In the genomic region with DNA sequence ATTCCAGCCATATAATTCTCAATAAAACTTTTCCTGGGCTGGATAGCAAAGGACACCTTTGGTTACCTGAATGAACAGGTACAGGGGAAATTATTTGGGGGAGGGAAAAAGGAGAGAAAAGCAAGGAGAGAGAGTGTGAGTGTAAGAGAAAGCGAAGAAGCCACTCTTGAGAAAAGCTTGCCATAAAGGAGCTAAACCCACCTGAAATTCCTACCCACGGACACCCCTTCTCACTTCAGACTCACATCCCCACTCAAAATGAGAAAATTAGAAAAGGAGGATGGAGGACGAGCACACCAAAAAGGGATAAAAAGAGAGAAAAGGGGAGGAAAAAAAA, we compare ENCODE assay signal across 9 cellular contexts. TPM values are rescaled to one million over a fixed set of nuclear protein-coding genes. Genes with fewer than 3 reads are reported as not detected.
DNase-seq lines count a peak whose midpoint lies in the region; ATAC-seq, FAIRE-seq and TF ChIP-seq lines count a peak whose summit lies in the region.
"Had no signal": no experiment of that assay in that cellular context is flagged by ENCODE, and none has a peak within 500 bp of the region (broad histone marks: within the 10 kb centered on the region; RNA-seq: fewer than 3 reads in every experiment).

No MANE protein-coding gene starts in this region.

- SMC1A ChIA-PET in GM12878 (lab: Charles Lee; ENCODE audit: uncharacterized antibody, unreplicated experiment) = interaction anchor here (0.6 to 2.0 kb wide), 6 partner anchors 11 to 452 kb away, joined by 3 to 5 read pairs (median 4); no protein-coding TSS in a partner anchor

- peak overlapping the region; percentile 68 for H3K4me2 ChIP-seq in GM12878 (ENCODE audit: control insufficient read depth, insufficient read depth)

- CTCF ChIA-PET in GM12878 (lab: Yijun Ruan, JAX) = interaction anchor here (0.6 kb wide), 1 partner anchor 14 kb away, joined by 3 read pairs; no protein-coding TSS in a partner anchor

- ATAC-seq in GM12878 (no peak), lung (ENCODE audit: insufficient read depth, low FRiP score) (no peak), thoracic aorta (ENCODE audit: insufficient number of reproducible peaks, low FRiP score, low read depth) (no peak)

- POLR2A ChIA-PET in GM12878 (lab: Charles Lee) = no interaction called here

- TF ChIP-seq RAD21 in GM12878 (IDR thresholded peaks at IDR 0.05; ENCODE audit: insufficient read depth, low read depth, low read length) = no peak

- H3K9ac ChIP-seq in GM12878 (ENCODE audit: control insufficient read depth, insufficient read depth, low read length) = no peak overlapping the region

- H3K4me1 Mint-ChIP-seq in activated naive CD8-positive, alpha-beta T cell treated with anti-CD3 and anti-CD28 coated beads for 36 hours = peaks cover 21% of the 10 kb centered on the region

- no peak for TF ChIP-seq CTCF in HL-60 (IDR thresholded peaks at IDR 0.05; ENCODE audit: insufficient read depth, low read length)
- no peak for TF ChIP-seq CTCF in GM12878 (IDR thresholded peaks at IDR 0.05 in 2 of 3, conservative IDR thresholded peaks at IDR 0.05 in 1 of 3; ENCODE audit: control insufficient read depth in 2 of 3, extremely low read depth in 1 of 3, insufficient read depth in 1 of 3, low read depth in 3 of 3, low read length in 3 of 3)
- no peak for TF ChIP-seq CTCF in lung (IDR thresholded peaks at IDR 0.05; ENCODE audit: control extremely low read depth, extremely low read depth)
- TF ChIP-seq CTCF in thoracic aorta (IDR thresholded peaks at IDR 0.05) = no peak

- H3K4me3 ChIP-seq in HL-60 (replicated peaks; ENCODE audit: insufficient read depth, low read length) (peak overlapping the region; percentile 62), GM12878 (peak overlapping the region; percentile 54; the same call in 1 of the 2 replicates), lung (peak overlapping the region; percentile 20), thoracic aorta (peak overlapping the region; percentile 93)

- no peak overlapping the region for H2AFZ ChIP-seq in GM12878 (ENCODE audit: control insufficient read depth, low read depth, low read length)

- peaks cover 14% of the 10 kb centered on the region for H3K27me3 Mint-ChIP-seq in activated naive CD8-positive, alpha-beta T cell treated with anti-CD3 and anti-CD28 coated beads for 36 hours

- DNase-seq in HL-60 (ENCODE audit: low read depth in 1 of 2, low spot score in 1 of 2) (no peak), GM12878 (ENCODE audit: low read depth, low spot score) (no peak), lung (ENCODE audit: low spot score) (no peak), thoracic aorta (ENCODE audit: low spot score) (no peak), head of caudate nucleus (no peak), SKM-1 treated with dmso at 0.1 percent for 144 hours (lab: John Stamatoyannopoulos, UW; ENCODE audit: unreplicated experiment) (no peak)
- no peak for DNase-seq in activated naive CD8-positive, alpha-beta T cell treated with anti-CD3 and anti-CD28 coated beads for 36 hours

- RAD21 ChIA-PET in GM12878 (lab: Charles Lee; ENCODE audit: unreplicated experiment) = no interaction called here

- intact Hi-C loops in GM12878 (cut with micrococcal nuclease; ENCODE audit: unreplicated experiment) = loop anchor here (10.0 kb wide), 1 partner anchor 355 kb away; no protein-coding TSS in a partner anchor
- intact Hi-C loops in head of caudate nucleus (cut with DNase I) = loop anchor here (5.0 kb wide), 1 partner anchor 92 kb away; no protein-coding TSS in a partner anchor

- H3K27ac ChIP-seq in HL-60 (replicated peaks) (peak overlapping the region; percentile 98), GM12878 (ENCODE audit: control insufficient read depth, insufficient read depth) (no peak overlapping the region), lung (ENCODE audit: low read depth in 1 of 2, low read length in 1 of 2) (peak overlapping the region; percentile 91 to 99), thoracic aorta (peak overlapping the region; percentile 99)

- no TSS peak for BruUV-seq in GM12878 (replicated peaks; lab: Mats Ljungman, UMichigan)

- H3K9me3 ChIP-seq in GM12878 (replicated peaks; ENCODE audit: control insufficient read depth, insufficient read depth, low read length) = no peaks in the 10 kb centered on the region
- no peaks in the 10 kb centered on the region for H3K9me3 ChIP-seq in lung (ENCODE audit: control insufficient read depth in 2 of 2, insufficient read depth in 1 of 2, low read length in 1 of 2)
- no peaks in the 10 kb centered on the region for H3K9me3 ChIP-seq in thoracic aorta

- no peaks in the 10 kb centered on the region for H3K36me3 ChIP-seq in GM12878 (ENCODE audit: control insufficient read depth in 2 of 2, insufficient read depth in 2 of 2, low read length in 1 of 2)
- no peaks in the 10 kb centered on the region for H3K36me3 ChIP-seq in lung (ENCODE audit: control insufficient read depth in 2 of 2, insufficient read depth in 2 of 2, low read length in 2 of 2)
- H3K36me3 ChIP-seq in thoracic aorta = no peaks in the 10 kb centered on the region

- no peaks in the 10 kb centered on the region for H3K9me3 Mint-ChIP-seq in activated naive CD8-positive, alpha-beta T cell treated with anti-CD3 and anti-CD28 coated beads for 36 hours
- H3K9me3 Mint-ChIP-seq: activated CD4-positive, alpha-beta memory T cell treated with anti-CD3 and anti-CD28 coated beads, Interleukin-2, amount 10 ng/mL, durations not matched to agents 7 days and 5 days had no signal

- TF ChIP-seq EP300 in GM12878 (IDR thresholded peaks at IDR 0.05; ENCODE audit: borderline replicate concordance in 1 of 2, control insufficient read depth in 1 of 2, low read depth in 2 of 2, low read length in 2 of 2) = no peak

- FAIRE-seq in GM12878 (lab: Jason Lieb, UNC) = no peak
- FAIRE-seq: colon had no signal

- no peaks in the 10 kb centered on the region for H3K79me2 ChIP-seq in GM12878 (ENCODE audit: control insufficient read depth, insufficient read depth, low read length)

- 0% methylated on average over 3 of the region's 3 CpGs for WGBS in GM12878 (ENCODE audit: insufficient coverage, insufficient replicate concordance, low lambda C conversion rate, missing lambda C conversion rate)
- WGBS in lung, 2 donors = 7 to 14% methylated on average over 3 of the region's 3 CpGs

- no peaks in the 10 kb centered on the region for H4K20me1 ChIP-seq in GM12878 (ENCODE audit: control insufficient read depth, insufficient read depth)

- H3K27me3 ChIP-seq in HL-60 (ENCODE audit: insufficient read depth, poor library complexity, severe bottlenecking) (no peaks in the 10 kb centered on the region), GM12878 (replicated peaks in 1 of 2; ENCODE audit: control insufficient read depth in 2 of 2, insufficient read depth in 2 of 2, low read length in 1 of 2) (peaks cover 18 to 29% of the 10 kb centered on the region in 2 experiments), lung (ENCODE audit: control insufficient read depth, insufficient read depth) (no peaks in the 10 kb centered on the region), thoracic aorta (replicated peaks; ENCODE audit: insufficient read depth) (no peaks in the 10 kb centered on the region)

- H3K27ac Mint-ChIP-seq in activated naive CD8-positive, alpha-beta T cell treated with anti-CD3 and anti-CD28 coated beads for 36 hours = no peak overlapping the region
- H3K27ac Mint-ChIP-seq: activated CD4-positive, alpha-beta memory T cell treated with anti-CD3 and anti-CD28 coated beads, Interleukin-2, amount 10 ng/mL, durations not matched to agents 7 days and 5 days had no signal

- no peak overlapping the region for H3K4me3 Mint-ChIP-seq in activated naive CD8-positive, alpha-beta T cell treated with anti-CD3 and anti-CD28 coated beads for 36 hours
- H3K4me3 Mint-ChIP-seq: activated CD4-positive, alpha-beta memory T cell treated with anti-CD3 and anti-CD28 coated beads, Interleukin-2, amount 10 ng/mL, durations not matched to agents 7 days and 5 days had no signal

- in situ Hi-C loops in GM12878 (cut with MboI) = no loop called here

- H3K4me1 ChIP-seq in GM12878 (ENCODE audit: control insufficient read depth, insufficient read depth, low read length) = peaks cover 18% of the 10 kb centered on the region; the same call in 1 of the 2 replicates
- H3K4me1 ChIP-seq in lung (ENCODE audit: control insufficient read depth in 2 of 2, insufficient read depth in 2 of 2, low read length in 2 of 2) = peaks cover 0 to 3% of the 10 kb centered on the region in 2 donors
- H3K4me1 ChIP-seq in thoracic aorta (ENCODE audit: control insufficient read depth in 1 of 2, low read depth in 2 of 2) = peaks cover 10 to 23% of the 10 kb centered on the region in 2 donors

- peaks cover 2% of the 10 kb centered on the region for H3K36me3 Mint-ChIP-seq in activated naive CD8-positive, alpha-beta T cell treated with anti-CD3 and anti-CD28 coated beads for 36 hours

- TF ChIP-seq POLR2A in GM12878 (IDR thresholded peaks at IDR 0.05; ENCODE audit: low read depth, low read length) = no peak

TF ChIP-seq in GM12878, 131 proteins besides CTCF, POLR2A, EP300 and RAD21:
- TF ChIP-seq SIN3A (IDR thresholded peaks at IDR 0.05; ENCODE audit: low read depth, low read length) (0 out of 2 replicates have a peak, but pooled peaks have one; percentile 19), CREB1 (IDR thresholded peaks at IDR 0.05; ENCODE audit: low read depth) (no peak)

RNA-seq across cellular contexts. Expression of a gene that starts 0.4 kb away (rescaled TPM):
- total RNA-seq in GM12878 (2013; cell fraction: nucleolus; rRNA removed) = 9.5 and 10.2 TPM in 2 replicates
- total RNA-seq in GM12878 (2014; rRNA removed) (1.7 and 2.7 TPM in 2 replicates), GM12878 (2014; rRNA removed; fragmentation: Illumina TruSeq; extraction: Trizol) (1.4 and 1.8 TPM in 2 replicates), GM12878 (2021) (2.6 and 3.6 TPM in 2 replicates), lung (100 to 1,000 TPM; 176 to 332 TPM), thoracic aorta (100 to 1,000 TPM; 122 to 190 TPM)
- polyA plus RNA-seq in GM12878 (2011; ENCODE audit: low read depth) = 2.5 TPM
- polyA plus RNA-seq in GM12878 (2011; rRNA removed) (3.2 and 3.8 TPM in 2 replicates), GM12878 (2014; fragmentation: Illumina TruSeq; extraction: Trizol) (0.76 and 1.5 TPM in 2 replicates), GM12878 (2014; fragmentation: Nextera tagmentation; extraction: Ambion mirVana) (under 1 TPM; 0.40 to 0.51 TPM), GM12878 (2014; rRNA removed) (0.91 and 1.7 TPM in 2 replicates), GM12878 (2016; fragmentation: Nextera tagmentation; extraction: Ambion mirVana) (under 1 TPM; 0.14 to 0.37 TPM), lung (10 to 100 TPM; 27.0 to 77.6 TPM)
- 1.5 and 2.5 TPM in 2 replicates for polyA plus RNA-seq in GM12878 (2011; cell fraction: cytosol; rRNA removed)
- 5.7 and 7.5 TPM in 2 replicates for polyA plus RNA-seq in GM12878 (2011; cell fraction: nucleus; rRNA removed)
- 1.5 and 3.5 TPM in 2 replicates for polyA plus RNA-seq in GM12878 (2012)
- 16.0 and 21.5 TPM in 2 replicates for polyA minus RNA-seq in GM12878 (2011; rRNA and poly(A)+ RNA removed)
- 2.6 and 2.9 TPM in 2 replicates for polyA minus RNA-seq in GM12878 (2011; cell fraction: cytosol; rRNA and poly(A)+ RNA removed)
- polyA minus RNA-seq in GM12878 (2011; cell fraction: nucleus; rRNA and poly(A)+ RNA removed) = 18.6 and 39.0 TPM in 2 replicates
- total RNA-seq in activated naive CD8-positive, alpha-beta T cell treated with anti-CD3 and anti-CD28 coated beads for 36 hours = 10 to 100 TPM in 1 of 2 experiments, 1 to 10 TPM in 1; 9.0 to 10.5 TPM

Comparison
In these comparisons a context has a peak if more than half of its experiments do, and no peak if none do; other contexts are left out.
1. H3K4me3 ChIP-seq: peak in every context shown above with its lines; median percentile 93 in thoracic aorta; 62 in HL-60; 54 in GM12878; 20 in lung.
2. RNA of a gene that starts 0.4 kb away (total RNA-seq): 176 to 332 TPM in lung and 122 to 190 TPM in thoracic aorta; 9.0 to 10.5 TPM in activated naive CD8-positive, alpha-beta T cell treated with anti-CD3 and anti-CD28 coated beads for 36 hours and 1.4 to 10.2 TPM in GM12878; every median in the first group is over 10 times any median in the second.